8 cellular contexts compared by ENCODE assay signal in the genomic region with DNA sequence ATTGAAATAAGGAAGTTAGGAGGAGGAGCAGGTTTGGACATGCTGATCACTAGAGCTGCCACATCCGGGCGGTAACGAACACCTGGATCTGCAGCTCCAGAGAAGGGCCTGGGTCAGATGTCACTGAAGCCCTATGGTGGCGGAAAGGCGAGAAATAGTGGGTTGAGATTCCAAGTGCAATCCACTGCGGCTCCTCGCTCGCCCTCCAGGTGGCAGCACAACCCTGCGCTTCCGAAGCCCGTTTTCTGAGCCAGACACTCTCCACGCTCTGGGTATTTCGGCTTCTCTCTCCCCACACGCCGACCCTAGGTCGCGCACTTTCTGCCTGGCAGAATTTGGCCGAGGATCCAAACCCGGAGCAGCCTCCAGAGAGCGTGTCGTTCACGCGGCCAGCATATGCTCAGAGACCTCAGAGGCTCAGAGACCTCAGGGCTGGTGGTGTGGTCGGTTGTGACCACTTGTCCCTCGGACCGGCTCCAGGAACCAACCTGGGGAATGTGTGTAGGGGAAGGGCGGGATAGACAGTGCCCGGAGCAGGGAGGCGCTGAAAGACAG.
A peak's percentile ranks its signal among the peaks of the same experiment; 100 is the strongest.
DNase-seq lines count a peak whose midpoint lies in the region; ATAC-seq and TF ChIP-seq lines count a peak whose summit lies in the region.

No MANE protein-coding gene starts in this region.

- peak overlapping the region; percentile 96 for H3K27ac ChIP-seq in cingulate gyrus (ENCODE audit: low read depth, low read length)

- DNase-seq in NCI-H446 (lab: John Stamatoyannopoulos, UW) (peak; percentile 70 to 82), kidney tubule cell (ENCODE audit: low spot score) (peak; percentile 81)
- peak; percentile 91 for DNase-seq in activated CD4-positive, alpha-beta T cell treated with anti-CD3 and anti-CD28 coated beads for 48 hours
- peak; percentile 74 to 79 (median 76) for DNase-seq in stimulated activated CD4-positive, alpha-beta T cell treated with anti-CD3 and anti-CD28 coated beads, Interleukin-1b, Interleukin-23, amount 100 ng/mL, for 24 hours (ENCODE audit: low read depth in 4 of 4, low spot score in 1 of 4)

- peak; percentile 43 for ATAC-seq in HG03103 (IDR thresholded peaks at IDR 0.05; ENCODE audit: low read depth, unreplicated experiment)
- ATAC-seq in HG02571 (IDR thresholded peaks at IDR 0.05; ENCODE audit: unreplicated experiment): no peak

- peak; percentile 98 for TF ChIP-seq CTCF in GM12872 (IDR thresholded peaks at IDR 0.05; ENCODE audit: insufficient read depth, low read depth, low read length)
